ENCODE assay signal across 11 cellular contexts in the genomic region with DNA sequence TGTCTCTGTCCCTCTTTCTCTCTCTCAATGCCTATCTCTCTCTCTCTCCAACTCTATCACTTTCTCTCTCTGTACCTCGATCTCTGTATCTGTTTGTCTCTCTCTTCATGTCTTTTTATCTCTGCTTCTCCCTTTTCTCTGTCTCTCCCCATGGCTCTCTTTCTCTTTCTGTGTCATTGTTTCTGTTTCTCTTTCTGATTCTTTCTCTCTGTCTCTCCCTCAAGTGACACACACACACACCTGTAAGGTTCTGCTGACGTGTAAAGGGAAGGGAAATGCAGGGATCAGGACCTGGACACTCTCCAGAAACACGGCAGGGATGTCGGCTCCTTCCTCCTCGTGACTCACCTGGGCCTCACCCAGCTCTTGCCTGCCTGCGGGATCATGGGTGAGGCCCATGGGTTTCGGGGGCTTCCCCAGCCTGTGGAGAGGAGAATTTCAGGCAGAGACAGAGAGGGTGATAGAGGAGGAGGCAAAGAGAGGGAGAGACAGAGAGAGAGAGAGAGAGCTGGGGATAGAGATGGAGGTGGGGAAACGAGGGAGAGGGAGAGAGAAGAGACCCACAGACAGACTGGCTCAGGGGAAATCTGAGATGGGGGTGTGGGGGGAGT. TPM values are rescaled to one million over a fixed set of nuclear protein-coding genes. Genes with fewer than 3 reads are reported as not detected.
DNase-seq lines count a peak whose midpoint lies in the region; ATAC-seq, FAIRE-seq and TF ChIP-seq lines count a peak whose summit lies in the region.
"Had no signal": no experiment of that assay in that cellular context is flagged by ENCODE, and none has a peak within 500 bp of the region (broad histone marks: within the 10 kb centered on the region; RNA-seq: fewer than 3 reads in every experiment).

No MANE protein-coding gene starts in this region.

- no peaks in the 10 kb centered on the region for H3K36me3 ChIP-seq in upper lobe of right lung

- TF ChIP-seq CTCF in fibroblast of mammary gland (conservative IDR thresholded peaks at IDR 0.05; ENCODE audit: control insufficient read depth, insufficient read depth, low read depth, low read length), result no peak
- no peak for TF ChIP-seq CTCF in upper lobe of right lung (IDR thresholded peaks at IDR 0.05)

- peaks cover 2% of the 10 kb centered on the region for H3K4me1 ChIP-seq in upper lobe of right lung

- H3K27me3 Mint-ChIP-seq in activated T-cell treated with anti-CD3 and anti-CD28 coated beads, Interleukin-2, amount 50 U/mL, for 4 hours (ENCODE audit: low read depth), result no peaks in the 10 kb centered on the region

- intact Hi-C loops in upper lobe of right lung (cut with DNase I), result no loop called here

- H3K4me1 Mint-ChIP-seq in activated T-cell treated with anti-CD3 and anti-CD28 coated beads, Interleukin-2, amount 50 U/mL, for 4 hours (ENCODE audit: low read depth), result peaks cover 12% of the 10 kb centered on the region

- H3K4me3 Mint-ChIP-seq in activated T-cell treated with anti-CD3 and anti-CD28 coated beads, Interleukin-2, amount 50 U/mL, for 4 hours, result no peak overlapping the region

- FAIRE-seq in RCC 7860 (lab: Jason Lieb, UNC), result no peak
- FAIRE-seq: colon, G401.6 had no signal

- no peaks in the 10 kb centered on the region for H3K27me3 ChIP-seq in upper lobe of right lung

- peak; percentile 73 to 90 for ATAC-seq in activated T-cell treated with anti-CD3 and anti-CD28 coated beads, Interleukin-2, amount 50 U/mL, for 4 hours
- ATAC-seq in upper lobe of right lung (peak; percentile 64), GM19328 (IDR thresholded peaks at IDR 0.05; ENCODE audit: unreplicated experiment) (no peak)

- no peaks in the 10 kb centered on the region for H3K9me3 ChIP-seq in upper lobe of right lung

- H3K4me3 ChIP-seq in fibroblast of mammary gland (ENCODE audit: control insufficient read depth, low read depth, low read length), result no peak overlapping the region
- H3K4me3 ChIP-seq in upper lobe of right lung, result no peak overlapping the region

- no peaks in the 10 kb centered on the region for H3K36me3 Mint-ChIP-seq in activated T-cell treated with anti-CD3 and anti-CD28 coated beads, Interleukin-2, amount 50 U/mL, for 4 hours (ENCODE audit: insufficient read depth)

- H3K9me3 Mint-ChIP-seq in activated T-cell treated with anti-CD3 and anti-CD28 coated beads, Interleukin-2, amount 50 U/mL, for 4 hours, result no peaks in the 10 kb centered on the region

- H3K27ac ChIP-seq in upper lobe of right lung, result peak overlapping the region; percentile 55

- no peak for DNase-seq in activated T-cell treated with anti-CD3 and anti-CD28 coated beads, Interleukin-2, amount 50 U/mL, for 4 hours
- DNase-seq in activated T-cell treated with anti-CD3 and anti-CD28 coated beads, Interleukin-2, amount 50 U/mL, for 1 hour, result no peak
- DNase-seq in RCC 7860 (ENCODE audit: low spot score) (peak; percentile 76), fibroblast of mammary gland (ENCODE audit: low read depth) (peak; percentile 61), upper lobe of right lung (no peak), COLO668 (lab: John Stamatoyannopoulos, UW; ENCODE audit: unreplicated experiment) (no peak), GDM1 (lab: John Stamatoyannopoulos, UW) (no peak)
- DNase-seq: NCI-H2171 treated with DMSO at 0.1 percent for 48 hours had no signal

RNA-seq across cellular contexts. Expression of a gene that starts 5.4 kb away (rescaled TPM):
- 1 to 10 TPM; 3.3 to 5.2 (median 4.7) TPM for total RNA-seq in activated T-cell treated with anti-CD3 and anti-CD28 coated beads, Interleukin-2, amount 50 U/mL, for 4 hours
- total RNA-seq in upper lobe of right lung, result 97.2 TPM

RNA-seq across cellular contexts. Expression of a gene that starts 35.7 kb away (rescaled TPM):
- total RNA-seq in activated T-cell treated with anti-CD3 and anti-CD28 coated beads, Interleukin-2, amount 50 U/mL, for 4 hours, result under 1 TPM; 0.40 to 0.63 (median 0.42) TPM
- total RNA-seq in upper lobe of right lung, result 8.7 TPM

RNA-seq across cellular contexts. Expression of a gene that starts 40.5 kb away (rescaled TPM):
- total RNA-seq in activated T-cell treated with anti-CD3 and anti-CD28 coated beads, Interleukin-2, amount 50 U/mL, for 4 hours, result not detected
- total RNA-seq in upper lobe of right lung, result not detected

RNA-seq across cellular contexts. Expression of a gene that starts 55.9 kb away (rescaled TPM):
- total RNA-seq in activated T-cell treated with anti-CD3 and anti-CD28 coated beads, Interleukin-2, amount 50 U/mL, for 4 hours, result 10 to 100 TPM; 20.6 to 27.6 (median 25.5) TPM
- total RNA-seq in upper lobe of right lung, result 27.1 TPM

Comparison
In these comparisons a context has a peak if more than half of its experiments do, and no peak if none do; other contexts are left out.
1. DNase-seq: peak in RCC 7860 (single experiment) and fibroblast of mammary gland (single experiment); none in activated T-cell treated with anti-CD3 and anti-CD28 coated beads, Interleukin-2, amount 50 U/mL, for 4 hours (single experiment), activated T-cell treated with anti-CD3 and anti-CD28 coated beads, Interleukin-2, amount 50 U/mL, for 1 hour (single experiment), upper lobe of right lung (single experiment), COLO668 (single experiment) and GDM1 (single experiment).
2. RNA of a gene that starts 5.4 kb away (total RNA-seq): 97.2 TPM in upper lobe of right lung (single experiment); 3.3 to 5.2 TPM in activated T-cell treated with anti-CD3 and anti-CD28 coated beads, Interleukin-2, amount 50 U/mL, for 4 hours; every median in the first group is over 10 times any median in the second.